Comparison of ENCODE assay signal across 12 cellular contexts in the genomic region with DNA sequence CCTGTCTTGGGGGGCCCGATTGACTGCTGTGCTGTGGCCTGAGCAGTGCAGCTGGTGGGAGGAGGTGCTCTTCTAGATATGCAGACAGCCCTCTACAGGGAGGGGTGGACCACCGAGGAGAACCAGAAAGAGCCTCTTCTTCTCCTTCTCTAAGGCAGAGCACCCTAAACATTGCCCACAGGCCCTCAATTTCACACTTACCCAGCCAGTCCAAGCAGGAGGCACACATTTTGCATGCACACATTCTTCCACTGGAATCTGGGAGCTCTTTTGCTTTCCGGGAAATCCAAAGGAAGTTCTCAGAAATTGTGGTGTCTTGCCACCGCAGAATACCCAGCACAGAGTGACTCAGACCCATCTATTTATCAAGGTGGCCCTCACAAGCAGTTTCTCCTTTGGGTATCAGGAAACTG. TPM values are rescaled to one million over a fixed set of nuclear protein-coding genes. Genes with fewer than 3 reads are reported as not detected.
DNase-seq lines count a peak whose midpoint lies in the region; FAIRE-seq and TF ChIP-seq lines count a peak whose summit lies in the region.
"Had no signal": no experiment of that assay in that cellular context is flagged by ENCODE, and none has a peak within 500 bp of the region (broad histone marks: within the 10 kb centered on the region; RNA-seq: fewer than 3 reads in every experiment).

No MANE protein-coding gene starts in this region.

- no peaks in the 10 kb centered on the region for H3K36me3 Mint-ChIP-seq in activated T-cell treated with anti-CD3 and anti-CD28 coated beads, Interleukin-2, amount 50 U/mL, for 24 hours (ENCODE audit: low read depth)

- H3K4me1 Mint-ChIP-seq in activated T-cell treated with anti-CD3 and anti-CD28 coated beads, Interleukin-2, amount 50 U/mL, for 24 hours (ENCODE audit: low read depth): peaks cover 27% of the 10 kb centered on the region

- TF ChIP-seq CTCF in fibroblast of villous mesenchyme (IDR thresholded peaks at IDR 0.05; ENCODE audit: insufficient read depth, low read depth, low read length): no peak

- FAIRE-seq in urothelium cell line (lab: Jason Lieb, UNC): no peak

- no peaks in the 10 kb centered on the region for H3K27me3 Mint-ChIP-seq in activated T-cell treated with anti-CD3 and anti-CD28 coated beads, Interleukin-2, amount 50 U/mL, for 24 hours

- H3K27ac Mint-ChIP-seq in activated T-cell treated with anti-CD3 and anti-CD28 coated beads, Interleukin-2, amount 50 U/mL, for 24 hours: peak overlapping the region; percentile 19

- H3K4me3 Mint-ChIP-seq in activated T-cell treated with anti-CD3 and anti-CD28 coated beads, Interleukin-2, amount 50 U/mL, for 24 hours: no peak overlapping the region

- H3K4me3 ChIP-seq in fibroblast of villous mesenchyme (ENCODE audit: low read depth, low read length): no peak overlapping the region
- H3K4me3 ChIP-seq: upper lobe of left lung had no signal

- no peaks in the 10 kb centered on the region for H3K9me3 Mint-ChIP-seq in activated T-cell treated with anti-CD3 and anti-CD28 coated beads, Interleukin-2, amount 50 U/mL, for 24 hours

- no peak for DNase-seq in activated T-cell treated with anti-CD3 and anti-CD28 coated beads, Interleukin-2, amount 50 U/mL, for 24 hours
- DNase-seq in activated T-cell treated with anti-CD3 and anti-CD28 coated beads for 4 hours (no peak), RPMI7951 (ENCODE audit: low read depth) (peak; percentile 56), fibroblast of villous mesenchyme (ENCODE audit: low read depth) (peak; percentile 28), urothelium cell line (ENCODE audit: low spot score) (peak; percentile 35), epidermal melanocyte (ENCODE audit: insufficient read length, low spot score) (no peak), hepatic stellate cell (ENCODE audit: low spot score) (no peak)
- no peak for DNase-seq in activated effector memory CD4-positive, alpha-beta T cell treated with anti-CD3 and anti-CD28 coated beads, Interleukin-2, amount 50 U/mL, for 16 hours
- DNase-seq: ACHN, aorta, dermis blood vessel endothelial cell, upper lobe of left lung had no signal

RNA-seq across cellular contexts. Expression of gene EEPD1, which starts 45.8 kb away (rescaled TPM):
- 2.5 and 5.2 TPM in 2 replicates for total RNA-seq in RPMI7951 (2014; rRNA removed; shearing (Covaris generic))
- 5.2 and 9.3 TPM in 2 replicates for total RNA-seq in fibroblast of villous mesenchyme

Comparison
In these comparisons a context has a peak if more than half of its experiments do, and no peak if none do; other contexts are left out.
1. DNase-seq: peak in RPMI7951 (single experiment), fibroblast of villous mesenchyme (single experiment) and urothelium cell line (single experiment); none in activated T-cell treated with anti-CD3 and anti-CD28 coated beads, Interleukin-2, amount 50 U/mL, for 24 hours (single experiment), activated T-cell treated with anti-CD3 and anti-CD28 coated beads for 4 hours (single experiment), epidermal melanocyte (single experiment), activated effector memory CD4-positive, alpha-beta T cell treated with anti-CD3 and anti-CD28 coated beads, Interleukin-2, amount 50 U/mL, for 16 hours (single experiment) and hepatic stellate cell (single experiment).